In genomic region chr2:183248866-183249567, GRCh38 we compare ENCODE assay signal across 8 cellular contexts.
DNase-seq lines count a peak whose midpoint lies in the region; ATAC-seq, FAIRE-seq and TF ChIP-seq lines count a peak whose summit lies in the region.

No MANE protein-coding gene starts in this region.

- FAIRE-seq in K562 (lab: Jason Lieb, UNC) (peak; percentile 78), HepG2 (lab: Jason Lieb, UNC) (no peak)

- H3K4me2 ChIP-seq in K562 (ENCODE audit: insufficient read depth, low read length) (no peak overlapping the region), HepG2 (ENCODE audit: low read depth, low read length) (no peak overlapping the region)

- H3K36me3 ChIP-seq in K562 (ENCODE audit: control insufficient read depth, insufficient read depth, low read length) (no peaks in the 10 kb centered on the region), HepG2 (replicated peaks in 1 of 2; ENCODE audit: control insufficient read depth in 1 of 2, insufficient read depth in 2 of 2, low read length in 2 of 2) (no peaks in the 10 kb centered on the region)

- peaks cover 0 to 7% of the 10 kb centered on the region in 2 experiments; a peak in 1 of 5 replicates for H3K27me3 ChIP-seq in K562 (ENCODE audit: control insufficient read depth in 2 of 2, insufficient read depth in 2 of 2, low read length in 2 of 2)
- H3K27me3 ChIP-seq in HepG2 (ENCODE audit: control insufficient read depth in 1 of 2, insufficient read depth in 2 of 2, low read length in 2 of 2), result no peaks in the 10 kb centered on the region

- in situ Hi-C loops in K562 (cut with MboI), result no loop called here
- in situ Hi-C loops in HepG2 (cut with HindIII; ENCODE audit: extremely low pct_ligation_motif_present, low pct_unique_long_range_greater_than_20kb), result no loop called here

- H2AFZ ChIP-seq in K562 (ENCODE audit: low read depth, low read length) (no peak overlapping the region), HepG2 (ENCODE audit: low read length) (no peak overlapping the region)

- TF ChIP-seq CTCF in K562 (IDR thresholded peaks at IDR 0.05 in 2 of 3, conservative IDR thresholded peaks at IDR 0.05 in 1 of 3; ENCODE audit: insufficient read depth in 2 of 3, low read depth in 1 of 3, low read length in 3 of 3) (peak; percentile 25 to 76 (median 51); a peak in 5 of 6 replicates), HepG2 (CRISPR knock-in tag; IDR thresholded peaks at IDR 0.05) (peak; percentile 53)

- TF ChIP-seq POLR2A in K562 (conservative IDR thresholded peaks at IDR 0.05) (no peak), HepG2 (IDR thresholded peaks at IDR 0.05; ENCODE audit: insufficient read depth in 1 of 2, low read depth in 2 of 2, low read length in 2 of 2) (no peak)

- H3K9me3 ChIP-seq in K562 (replicated peaks; ENCODE audit: control insufficient read depth, insufficient read depth, low read depth, low read length) (no peaks in the 10 kb centered on the region), HepG2 (ENCODE audit: low read length) (no peaks in the 10 kb centered on the region)

- H3K27ac ChIP-seq in K562 (ENCODE audit: extremely low read depth, low read depth, low read length) (no peak overlapping the region), HepG2 (ENCODE audit: extremely low read length, insufficient read depth, low read length) (no peak overlapping the region)

- BruUV-seq in K562 (replicated peaks; lab: Mats Ljungman, UMichigan) (no TSS peak), HepG2 (replicated peaks; lab: Mats Ljungman, UMichigan) (no TSS peak)

- DNase-seq in DMS153 (lab: John Stamatoyannopoulos, UW), result peak; percentile 27
- DNase-seq in NCI-H1694 (lab: John Stamatoyannopoulos, UW), result peak; percentile 55
- peak; percentile 27 to 50 (median 36) for DNase-seq in K562 (ENCODE audit: extremely low read depth in 1 of 4, low spot score in 3 of 4)
- DNase-seq in HepG2 (ENCODE audit: low spot score), result peak; percentile 15
- no peak for DNase-seq in NK-92 (lab: John Stamatoyannopoulos, UW; ENCODE audit: unreplicated experiment)

- H4K20me1 ChIP-seq in K562 (replicated peaks; ENCODE audit: control insufficient read depth, insufficient read depth, low read length), result no peaks in the 10 kb centered on the region
- no peaks in the 10 kb centered on the region for H4K20me1 ChIP-seq in HepG2 (ENCODE audit: insufficient read depth, low read length)

- intact Hi-C loops in K562 (cut with micrococcal nuclease) (loop anchor here (5.0 kb wide), 1 partner anchor 108 kb away; no protein-coding TSS in a partner anchor), HepG2 (cut with micrococcal nuclease; ENCODE audit: unreplicated experiment) (loop anchor here (1.0 to 2.0 kb wide), 2 partner anchors 178 to 1114 kb away; no protein-coding TSS in a partner anchor)

- CTCF ChIA-PET in K562 (lab: Yijun Ruan, JAX; ENCODE audit: low intra/inter-chr PET ratio), result no interaction called here
- CTCF ChIA-PET in HepG2 (lab: Yijun Ruan, JAX; ENCODE audit: low intra/inter-chr PET ratio, low total read pairs), result no interaction called here

- TF ChIP-seq EP300 in K562 (IDR thresholded peaks at IDR 0.05; ENCODE audit: low read length), result no peak
- TF ChIP-seq EP300 in HepG2 (IDR thresholded peaks at IDR 0.05; ENCODE audit: low read depth in 2 of 2, low read length in 2 of 2), result no peak
- TF ChIP-seq EP300 in HepG2 (CRISPR knock-in tag; IDR thresholded peaks at IDR 0.05; ENCODE audit: borderline replicate concordance), result no peak

- TF ChIP-seq RAD21 in K562 (CRISPR knock-in tag; conservative IDR thresholded peaks at IDR 0.05 in 1 of 2, IDR thresholded peaks at IDR 0.05 in 1 of 2) (peak; percentile 58 to 78), HepG2 (CRISPR knock-in tag; IDR thresholded peaks at IDR 0.05) (no peak)

- WGBS in K562 (ENCODE audit: insufficient coverage, low coverage, missing lambda C conversion rate), result 0% methylated on average over 1 of the region's 1 CpG
- 3% methylated on average over 1 of the region's 1 CpG for WGBS in HepG2 (ENCODE audit: low lambda C conversion rate)

- H3K79me2 ChIP-seq in K562 (ENCODE audit: control insufficient read depth, insufficient read depth, low read length) (no peaks in the 10 kb centered on the region), HepG2 (ENCODE audit: insufficient read depth, low read length) (no peaks in the 10 kb centered on the region)

- POLR2A ChIA-PET in K562 (lab: Yijun Ruan, JAX), result interaction anchor here (1.0 to 1.2 kb wide), 4 partner anchors 9 to 96 kb away, joined by 3 to 6 read pairs (median 3); no protein-coding TSS in a partner anchor
- POLR2A ChIA-PET in HepG2 (lab: Yijun Ruan, JAX), result no interaction called here

- no peaks in the 10 kb centered on the region for H3K9me1 ChIP-seq in K562 (ENCODE audit: control insufficient read depth, insufficient read depth, low read length)

- peak; percentile 79 for ATAC-seq in GM21576 (IDR thresholded peaks at IDR 0.05; ENCODE audit: unreplicated experiment)
- peak; percentile 87 for ATAC-seq in K562
- ATAC-seq in HepG2, result peak; percentile 57
- ATAC-seq in HG03097 (IDR thresholded peaks at IDR 0.05; ENCODE audit: low FRiP score, unreplicated experiment), result no peak
- no peak for ATAC-seq in HG02970 (IDR thresholded peaks at IDR 0.05; ENCODE audit: low FRiP score, unreplicated experiment)

- no peak overlapping the region for H3K4me3 ChIP-seq in K562
- no peak overlapping the region for H3K4me3 ChIP-seq in HepG2 (replicated peaks in 1 of 3; ENCODE audit: insufficient read depth in 1 of 3, low read depth in 2 of 3, low read length in 3 of 3)

- H3K9ac ChIP-seq in K562 (ENCODE audit: insufficient read depth in 1 of 2, low read depth in 2 of 2, low read length in 2 of 2) (no peak overlapping the region), HepG2 (ENCODE audit: insufficient read depth, low read depth, low read length) (no peak overlapping the region)

- no peaks in the 10 kb centered on the region for H3K4me1 ChIP-seq in K562 (replicated peaks in 1 of 2; ENCODE audit: control insufficient read depth in 2 of 2, insufficient read depth in 2 of 2, low read length in 2 of 2)
- no peaks in the 10 kb centered on the region for H3K4me1 ChIP-seq in HepG2 (ENCODE audit: insufficient read depth, low read length)

TF ChIP-seq in K562, 482 proteins besides CTCF, POLR2A, EP300 and RAD21 (continues in another document):
- TF ChIP-seq DEAF1 (CRISPR knock-in tag; IDR thresholded peaks at IDR 0.05) (0 out of 2 replicates have a peak, but pooled peaks have one; percentile 14), ZNF785 (CRISPR knock-in tag; IDR thresholded peaks at IDR 0.05) (no peak)

TF ChIP-seq in HepG2, 621 proteins besides CTCF, POLR2A, EP300 and RAD21:
- TF ChIP-seq HBP1 (CRISPR knock-in tag; IDR thresholded peaks at IDR 0.05; ENCODE audit: low read depth), result no peak
- TF ChIP-seq CEBPB (IDR thresholded peaks at IDR 0.05; ENCODE audit: borderline replicate concordance, low read depth, low read length), result 0 out of 2 replicates have a peak, but pooled peaks have one; percentile 6
- peak; percentile 62; the same call in 1 of the 2 replicates for TF ChIP-seq ARID3A (IDR thresholded peaks at IDR 0.05; ENCODE audit: low read depth, low read length)
- TF ChIP-seq CEBPG (CRISPR knock-in tag; IDR thresholded peaks at IDR 0.05), result no peak
- TF ChIP-seq STAG1 (CRISPR knock-in tag; IDR thresholded peaks at IDR 0.05), result peak; percentile 59
- TF ChIP-seq SMC3 (IDR thresholded peaks at IDR 0.05; ENCODE audit: low read length), result 0 out of 2 replicates have a peak, but pooled peaks have one; percentile 19

Comparison
In these comparisons a context has a peak if more than half of its experiments do, and no peak if none do; other contexts are left out.
1. ATAC-seq: peak in GM21576 (single experiment), K562 (single experiment) and HepG2 (single experiment); none in HG03097 (single experiment) and HG02970 (single experiment).